Comparison of ENCODE assay signal across 10 cellular contexts in the genomic region with DNA sequence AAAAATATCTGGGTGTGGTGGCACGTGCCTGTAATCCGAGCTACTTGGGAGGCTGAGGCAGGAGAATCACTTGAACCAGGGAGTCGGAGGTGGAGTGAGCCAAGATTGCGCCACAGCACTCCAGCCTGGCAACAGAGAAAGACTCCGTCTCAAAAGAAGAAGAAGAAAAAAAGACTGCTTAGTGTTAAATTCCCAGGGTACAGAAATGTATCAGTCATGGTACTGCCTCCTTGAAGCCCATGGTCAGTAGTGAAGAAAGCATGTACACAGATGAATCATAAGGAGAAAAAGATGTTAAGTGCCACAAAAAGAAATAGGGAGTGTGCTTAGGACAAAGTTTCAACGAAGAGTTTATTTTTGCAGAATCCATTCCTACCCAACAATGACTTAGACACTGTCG.
A peak's percentile ranks its signal among the peaks of the same experiment; 100 is the strongest.
DNase-seq lines count a peak whose midpoint lies in the region; ATAC-seq, FAIRE-seq and TF ChIP-seq lines count a peak whose summit lies in the region.
"Had no signal": no experiment of that assay in that cellular context is flagged by ENCODE, and none has a peak within 500 bp of the region (broad histone marks: within the 10 kb centered on the region; RNA-seq: fewer than 3 reads in every experiment).

No MANE protein-coding gene starts in this region.

- ATAC-seq in K562 (no peak; the same call in 2 of the 3 replicates), left lung (peak; percentile 28), HG03196 (IDR thresholded peaks at IDR 0.05; ENCODE audit: unreplicated experiment) (no peak), GM21717 (IDR thresholded peaks at IDR 0.05; ENCODE audit: unreplicated experiment) (no peak)

- H3K4me2 ChIP-seq in K562 (ENCODE audit: insufficient read depth, low read length), result no peak overlapping the region

- no TSS peak for BruUV-seq in K562 (replicated peaks; lab: Mats Ljungman, UMichigan)

- H3K4me3 Mint-ChIP-seq in IgD-negative memory B cell, result peak overlapping the region in 3 of 4 donors; percentile 12 to 81 (median 19)

- TF ChIP-seq POLR2A in K562 (conservative IDR thresholded peaks at IDR 0.05), result no peak

- no peak for DNase-seq in K562 (ENCODE audit: extremely low read depth in 1 of 4, low spot score in 3 of 4)
- no peak for DNase-seq in left lung
- DNase-seq in HPDE6-E6E7 (ENCODE audit: extremely low spot score), result no peak
- DNase-seq in HEK293T (ENCODE audit: extremely low spot score), result no peak
- DNase-seq: NCI-H526, SJCRH30 had no signal

- POLR2A ChIA-PET in K562 (lab: Yijun Ruan, JAX), result no interaction called here
- POLR2A ChIA-PET in HEK293T (lab: Yijun Ruan, JAX), result no interaction called here

- TF ChIP-seq RAD21 in K562 (CRISPR knock-in tag; conservative IDR thresholded peaks at IDR 0.05 in 1 of 2, IDR thresholded peaks at IDR 0.05 in 1 of 2), result no peak

- no peaks in the 10 kb centered on the region for H3K27me3 Mint-ChIP-seq in IgD-negative memory B cell

- H3K27me3 ChIP-seq in K562 (ENCODE audit: control insufficient read depth in 2 of 2, insufficient read depth in 2 of 2, low read length in 2 of 2) (no peaks in the 10 kb centered on the region), left lung (no peaks in the 10 kb centered on the region), thymus (ENCODE audit: control insufficient read depth, insufficient read depth) (no peaks in the 10 kb centered on the region)
- H3K27me3 ChIP-seq: SJCRH30 had no signal

- no peak for TF ChIP-seq CTCF in K562 (IDR thresholded peaks at IDR 0.05 in 2 of 3, conservative IDR thresholded peaks at IDR 0.05 in 1 of 3; ENCODE audit: insufficient read depth in 2 of 3, low read depth in 1 of 3, low read length in 3 of 3)
- no peak for TF ChIP-seq CTCF in left lung (IDR thresholded peaks at IDR 0.05)

- peaks cover 30 to 35% (median 34%) of the 10 kb centered on the region in 3 donors for H3K4me1 Mint-ChIP-seq in IgD-negative memory B cell

- no peak overlapping the region for H3K27ac ChIP-seq in K562 (ENCODE audit: extremely low read depth, low read depth, low read length)
- H3K27ac ChIP-seq in left lung, result peak overlapping the region; percentile 30 to 55
- peak overlapping the region; percentile 5 for H3K27ac ChIP-seq in thymus (ENCODE audit: low read depth)
- H3K27ac ChIP-seq: SJCRH30 had no signal

- no peak overlapping the region for H3K9ac ChIP-seq in K562 (ENCODE audit: insufficient read depth in 1 of 2, low read depth in 2 of 2, low read length in 2 of 2)

- WGBS in K562 (ENCODE audit: insufficient coverage, low coverage, missing lambda C conversion rate), result 30% methylated on average over 7 of the region's 7 CpGs
- WGBS in thymus, result 81% methylated on average over 7 of the region's 7 CpGs

- no peak overlapping the region for H2AFZ ChIP-seq in K562 (ENCODE audit: low read depth, low read length)

- no peaks in the 10 kb centered on the region for H3K36me3 ChIP-seq in K562 (ENCODE audit: control insufficient read depth, insufficient read depth, low read length)
- no peaks in the 10 kb centered on the region for H3K36me3 ChIP-seq in left lung
- no peaks in the 10 kb centered on the region for H3K36me3 ChIP-seq in thymus (ENCODE audit: control insufficient read depth, insufficient read depth)
- H3K36me3 ChIP-seq: SJCRH30 had no signal

- no peaks in the 10 kb centered on the region for H3K9me1 ChIP-seq in K562 (ENCODE audit: control insufficient read depth, insufficient read depth, low read length)

- in situ Hi-C loops in K562 (cut with MboI), result no loop called here

- intact Hi-C loops in K562 (cut with micrococcal nuclease) (no loop called here), left lung (cut with DNase I) (no loop called here)

- H4K20me1 ChIP-seq in K562 (replicated peaks; ENCODE audit: control insufficient read depth, insufficient read depth, low read length), result no peaks in the 10 kb centered on the region

- H3K4me3 ChIP-seq in K562 (no peak overlapping the region), left lung (no peak overlapping the region), thymus (ENCODE audit: low read length) (no peak overlapping the region)
- H3K4me3 ChIP-seq: SJCRH30 had no signal

- CTCF ChIA-PET in K562 (lab: Yijun Ruan, JAX; ENCODE audit: low intra/inter-chr PET ratio), result interaction anchor here (0.5 kb wide), 1 partner anchor 480 kb away, joined by 3 read pairs; no protein-coding TSS in a partner anchor
- CTCF ChIA-PET in HEK293T (lab: Yijun Ruan, JAX), result no interaction called here

- no peak for TF ChIP-seq EP300 in K562 (IDR thresholded peaks at IDR 0.05; ENCODE audit: low read length)

- no peak for FAIRE-seq in K562 (lab: Jason Lieb, UNC)

- H3K27ac Mint-ChIP-seq in IgD-negative memory B cell, result peak overlapping the region in 2 of 3 donors; percentile 80 to 81

- H3K9me3 ChIP-seq in K562 (replicated peaks; ENCODE audit: control insufficient read depth, insufficient read depth, low read depth, low read length) (no peaks in the 10 kb centered on the region), left lung (no peaks in the 10 kb centered on the region), thymus (ENCODE audit: control insufficient read depth) (no peaks in the 10 kb centered on the region)

- peaks cover 5% of the 10 kb centered on the region for H3K36me3 Mint-ChIP-seq in IgD-negative memory B cell

- H3K79me2 ChIP-seq in K562 (ENCODE audit: control insufficient read depth, insufficient read depth, low read length), result no peaks in the 10 kb centered on the region

- H3K9me3 Mint-ChIP-seq in IgD-negative memory B cell, result no peaks in the 10 kb centered on the region

- H3K4me1 ChIP-seq in K562 (replicated peaks in 1 of 2; ENCODE audit: control insufficient read depth in 2 of 2, insufficient read depth in 2 of 2, low read length in 2 of 2), result no peaks in the 10 kb centered on the region
- H3K4me1 ChIP-seq in left lung, result peaks cover 3 to 37% of the 10 kb centered on the region in 2 donors
- H3K4me1 ChIP-seq in thymus (ENCODE audit: control insufficient read depth, insufficient read depth, low read length), result no peaks in the 10 kb centered on the region
- H3K4me1 ChIP-seq: SJCRH30 had no signal

TF ChIP-seq in K562, 482 proteins besides CTCF, POLR2A, EP300 and RAD21 (continues in another document):
- TF ChIP-seq ILK (tag; IDR thresholded peaks at IDR 0.05; ENCODE audit: borderline replicate concordance, low read depth), result no peak

TF ChIP-seq in HEK293T, 16 proteins besides CTCF, POLR2A, EP300 and RAD21:
- TF ChIP-seq L3MBTL2 (conservative IDR thresholded peaks at IDR 0.05) (no peak), FOXK2 (IDR thresholded peaks at IDR 0.05) (no peak), TARDBP (IDR thresholded peaks at IDR 0.05) (no peak), FOXA1 (IDR thresholded peaks at IDR 0.05) (no peak), FOXM1 (IDR thresholded peaks at IDR 0.05; ENCODE audit: borderline replicate concordance) (no peak), NFRKB (IDR thresholded peaks at IDR 0.05) (no peak), ZNF384 (IDR thresholded peaks at IDR 0.05) (no peak), ARNT (IDR thresholded peaks at IDR 0.05) (no peak), ELF4 (IDR thresholded peaks at IDR 0.05) (no peak), SP1 (IDR thresholded peaks at IDR 0.05) (no peak), BHLHE40 (IDR thresholded peaks at IDR 0.05; ENCODE audit: borderline replicate concordance) (no peak), SUZ12 (IDR thresholded peaks at IDR 0.05) (no peak), LEF1 (IDR thresholded peaks at IDR 0.05; ENCODE audit: borderline replicate concordance) (no peak), HDGF (IDR thresholded peaks at IDR 0.05; ENCODE audit: borderline replicate concordance) (no peak), CTBP1 (IDR thresholded peaks at IDR 0.05; ENCODE audit: borderline replicate concordance) (no peak)
- TF ChIP-seq, protein P1, sequence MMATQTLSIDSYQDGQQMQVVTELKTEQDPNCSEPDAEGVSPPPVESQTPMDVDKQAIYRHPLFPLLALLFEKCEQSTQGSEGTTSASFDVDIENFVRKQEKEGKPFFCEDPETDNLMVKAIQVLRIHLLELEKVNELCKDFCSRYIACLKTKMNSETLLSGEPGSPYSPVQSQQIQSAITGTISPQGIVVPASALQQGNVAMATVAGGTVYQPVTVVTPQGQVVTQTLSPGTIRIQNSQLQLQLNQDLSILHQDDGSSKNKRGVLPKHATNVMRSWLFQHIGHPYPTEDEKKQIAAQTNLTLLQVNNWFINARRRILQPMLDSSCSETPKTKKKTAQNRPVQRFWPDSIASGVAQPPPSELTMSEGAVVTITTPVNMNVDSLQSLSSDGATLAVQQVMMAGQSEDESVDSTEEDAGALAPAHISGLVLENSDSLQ (IDR thresholded peaks at IDR 0.05), result no peak
